In the genomic region with DNA sequence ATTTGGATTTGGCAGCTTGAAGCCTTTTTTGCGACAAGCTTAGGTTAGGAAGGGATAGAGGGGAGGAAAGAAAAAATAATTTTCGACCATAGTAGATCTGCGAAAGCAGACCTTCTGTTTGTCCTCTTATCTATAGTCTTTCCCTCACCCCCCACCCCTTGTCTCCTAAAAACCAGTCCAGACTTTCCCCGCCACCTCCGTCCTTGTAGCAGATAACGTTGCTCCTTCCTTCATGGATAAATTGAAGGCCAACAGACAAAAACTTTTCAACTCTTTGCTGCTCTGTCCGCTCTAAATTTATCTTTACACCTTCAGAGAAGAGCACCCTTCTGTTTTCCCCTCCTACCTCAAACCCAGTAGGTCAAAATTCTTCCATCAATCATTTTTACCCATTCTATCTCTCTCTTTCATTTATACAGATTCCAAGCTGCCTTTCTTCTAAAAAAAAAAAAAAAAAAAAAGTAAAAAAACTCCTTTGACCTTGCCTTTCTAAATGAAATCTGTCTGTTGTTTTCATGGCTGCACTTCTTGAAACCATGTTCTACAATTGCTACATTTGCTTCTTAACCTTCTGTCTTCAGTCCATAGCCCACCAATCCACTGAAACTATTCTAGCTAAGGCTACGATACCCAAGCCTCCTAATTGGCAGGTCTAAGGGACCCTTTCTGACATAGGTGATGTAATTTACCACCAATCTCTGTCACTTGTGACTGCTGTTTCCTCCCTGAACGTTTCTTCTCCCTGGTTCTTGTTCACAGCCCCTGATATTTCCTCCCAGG, we compare ENCODE assay signal across 1 cellular context.
TF ChIP-seq lines count a peak whose summit lies in the region.

No MANE protein-coding gene starts in this region.

TF ChIP-seq in HepG2, 621 proteins besides CTCF, POLR2A, EP300 and RAD21:
- TF ChIP-seq, protein P1, sequence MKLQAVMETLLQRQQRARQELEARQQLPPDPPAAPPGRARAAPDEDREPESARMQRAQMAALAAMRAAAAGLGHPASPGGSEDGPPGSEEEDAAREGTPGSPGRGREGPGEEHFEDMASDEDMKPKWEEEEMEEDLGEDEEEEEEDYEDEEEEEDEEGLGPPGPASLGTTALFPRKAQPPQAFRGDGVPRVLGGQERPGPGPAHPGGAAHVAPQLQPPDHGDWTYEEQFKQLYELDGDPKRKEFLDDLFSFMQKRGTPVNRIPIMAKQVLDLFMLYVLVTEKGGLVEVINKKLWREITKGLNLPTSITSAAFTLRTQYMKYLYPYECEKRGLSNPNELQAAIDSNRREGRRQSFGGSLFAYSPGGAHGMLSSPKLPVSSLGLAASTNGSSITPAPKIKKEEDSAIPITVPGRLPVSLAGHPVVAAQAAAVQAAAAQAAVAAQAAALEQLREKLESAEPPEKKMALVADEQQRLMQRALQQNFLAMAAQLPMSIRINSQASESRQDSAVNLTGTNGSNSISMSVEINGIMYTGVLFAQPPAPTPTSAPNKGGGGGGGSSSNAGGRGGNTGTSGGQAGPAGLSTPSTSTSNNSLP (IDR thresholded peaks at IDR 0.05; ENCODE audit: low read depth, low read length), result no peak
- TF ChIP-seq HNRNPK (IDR thresholded peaks at IDR 0.05; ENCODE audit: low read depth, low read length, poor library complexity, severe bottlenecking), result peak; percentile 38
TF ChIP-seq in HepG2: peak in this region for 1.
